1 cellular context compared by ENCODE assay signal in genomic region chr15:68265086-68265485, GRCh38.
TF ChIP-seq lines count a peak whose summit lies in the region.

No MANE protein-coding gene starts in this region.

TF ChIP-seq in IMR-90, 13 proteins besides CTCF, POLR2A, EP300 and RAD21 (continued from another document):
- no peak for TF ChIP-seq USF2 (IDR thresholded peaks at IDR 0.05; ENCODE audit: low read depth, low read length)
TF ChIP-seq in IMR-90: peak in this region for 2.
